ENCODE assay signal across 15 cellular contexts in genomic region chr12:112188130-112188830, GRCh38.
DNase-seq lines count a peak whose midpoint lies in the region; ATAC-seq and TF ChIP-seq lines count a peak whose summit lies in the region.
"Had no signal": no experiment of that assay in that cellular context is flagged by ENCODE, and none has a peak within 500 bp of the region (broad histone marks: within the 10 kb centered on the region; RNA-seq: fewer than 3 reads in every experiment).

No MANE protein-coding gene starts in this region.

- H3K27me3 ChIP-seq in Caco-2 (replicated peaks; ENCODE audit: control insufficient read depth, insufficient read depth, low read length) (no peaks in the 10 kb centered on the region), WERI-Rb-1 (ENCODE audit: insufficient read depth, low read depth, severe bottlenecking) (no peaks in the 10 kb centered on the region), gastroesophageal sphincter (no peaks in the 10 kb centered on the region)

- peak overlapping the region; percentile 55 for H3K27ac Mint-ChIP-seq in Caco-2 (ENCODE audit: unreplicated experiment)
- H3K27ac Mint-ChIP-seq: B cell; CD4-positive, alpha-beta T cell; HFFc6 had no signal

- 79 to 89% methylated on average over 6 to 7 of the region's 9 CpGs for WGBS in gastroesophageal sphincter (ENCODE audit: low coverage in 1 of 2), 2 donors

- DNase-seq in Caco-2: no peak
- peak; percentile 64 to 84 for DNase-seq in NCI-H524 (lab: John Stamatoyannopoulos, UW)
- DNase-seq in WERI-Rb-1: peak; percentile 85
- no peak for DNase-seq in substantia nigra (lab: John Stamatoyannopoulos, UW)
- no peak for DNase-seq in GM13977 (ENCODE audit: low spot score)
- no peak for DNase-seq in NCI-H446 treated with DMSO at 0.1 percent for 48 hours (lab: John Stamatoyannopoulos, UW)
- DNase-seq: C1 segment of cervical spinal cord; CD4-positive, alpha-beta T cell; DND-41; GDM1; HCEC 1CT; HFFc6; Kasumi-1 had no signal

- H3K4me3 Mint-ChIP-seq in Caco-2 (ENCODE audit: unreplicated experiment): no peak overlapping the region
- H3K4me3 Mint-ChIP-seq: B cell; CD4-positive, alpha-beta T cell; HFFc6 had no signal

- no peaks in the 10 kb centered on the region for H3K27me3 Mint-ChIP-seq in Caco-2 (ENCODE audit: insufficient read depth, unreplicated experiment)
- H3K27me3 Mint-ChIP-seq: B cell; CD4-positive, alpha-beta T cell had no signal

- peaks cover 4% of the 10 kb centered on the region; the same call in 1 of the 2 replicates for H3K36me3 ChIP-seq in Caco-2 (ENCODE audit: control insufficient read depth, insufficient read depth, low read length)
- peaks cover 57% of the 10 kb centered on the region for H3K36me3 ChIP-seq in WERI-Rb-1
- H3K36me3 ChIP-seq in gastroesophageal sphincter: peaks cover 0 to 91% of the 10 kb centered on the region in 2 donors

- no TSS peak for BruUV-seq in Caco-2 (replicated peaks; lab: Mats Ljungman, UMichigan)

- no peak for TF ChIP-seq EP300 in gastroesophageal sphincter (IDR thresholded peaks at IDR 0.05)

- TF ChIP-seq CTCF in Caco-2 (IDR thresholded peaks at IDR 0.05; ENCODE audit: insufficient read depth in 1 of 2, low read depth in 1 of 2, low read length in 1 of 2, severe bottlenecking in 1 of 2, unreplicated experiment in 1 of 2) (no peak), WERI-Rb-1 (IDR thresholded peaks at IDR 0.05; ENCODE audit: low read depth, low read length) (no peak), GM13977 (IDR thresholded peaks at IDR 0.05; ENCODE audit: extremely low read depth, insufficient read depth, missing control alignments) (no peak), gastroesophageal sphincter (IDR thresholded peaks at IDR 0.05) (no peak)

- H3K4me1 ChIP-seq in Caco-2: no peaks in the 10 kb centered on the region
- H3K4me1 ChIP-seq in gastroesophageal sphincter: peaks cover 0 to 41% (median 0%) of the 10 kb centered on the region in 3 donors

- POLR2A ChIA-PET in Caco-2 (lab: Charles Lee): no interaction called here

- intact Hi-C loops in Caco-2 (cut with micrococcal nuclease; ENCODE audit: unreplicated experiment): no loop called here

- H3K27ac ChIP-seq in WERI-Rb-1: peak overlapping the region; percentile 37
- peak overlapping the region; percentile 5 for H3K27ac ChIP-seq in substantia nigra (ENCODE audit: low read depth, low read length, poor library complexity, severe bottlenecking)
- no peak overlapping the region for H3K27ac ChIP-seq in gastroesophageal sphincter

- H3K4me1 Mint-ChIP-seq in Caco-2 (ENCODE audit: low read depth, unreplicated experiment): no peaks in the 10 kb centered on the region
- H3K4me1 Mint-ChIP-seq: B cell had no signal

- peaks cover 46% of the 10 kb centered on the region for H3K36me3 Mint-ChIP-seq in Caco-2 (ENCODE audit: insufficient read depth, unreplicated experiment)

- ATAC-seq in gastroesophageal sphincter: no peak

- in situ Hi-C loops in GM13977 (cut with MboI; ENCODE audit: low pct_unique_long_range_greater_than_20kb, low sequenced_read_pairs, unreplicated experiment): no loop called here

- TF ChIP-seq POLR2A in gastroesophageal sphincter (IDR thresholded peaks at IDR 0.05): no peak

- no peaks in the 10 kb centered on the region for H3K9me3 ChIP-seq in Caco-2
- no peaks in the 10 kb centered on the region for H3K9me3 ChIP-seq in WERI-Rb-1 (ENCODE audit: severe bottlenecking)
- H3K9me3 ChIP-seq in gastroesophageal sphincter: no peaks in the 10 kb centered on the region

- no peaks in the 10 kb centered on the region for H3K9me3 Mint-ChIP-seq in Caco-2 (ENCODE audit: unreplicated experiment)
- H3K9me3 Mint-ChIP-seq: CD4-positive, alpha-beta T cell; HFFc6 had no signal

- H3K4me3 ChIP-seq in Caco-2 (ENCODE audit: low read depth, low read length): no peak overlapping the region
- H3K4me3 ChIP-seq in WERI-Rb-1 (ENCODE audit: low read depth, low read length): no peak overlapping the region
- no peak overlapping the region for H3K4me3 ChIP-seq in gastroesophageal sphincter

- CTCF ChIA-PET in Caco-2 (lab: Charles Lee): interaction anchor here (0.7 kb wide), 1 partner anchor 10 kb away, joined by 3 read pairs; no protein-coding TSS in a partner anchor

Comparison
In these comparisons a context has a peak if more than half of its experiments do, and no peak if none do; other contexts are left out.
1. DNase-seq: peak in NCI-H524 (2 of 2) and WERI-Rb-1 (single experiment); none in Caco-2 (0 of 2), substantia nigra (0 of 49), GM13977 (single experiment) and NCI-H446 treated with DMSO at 0.1 percent for 48 hours (single experiment).
2. H3K27ac ChIP-seq: peak in WERI-Rb-1 (single experiment) and substantia nigra (single experiment); none in gastroesophageal sphincter (0 of 4).